ENCODE assay signal across 22 cellular contexts in the genomic region with DNA sequence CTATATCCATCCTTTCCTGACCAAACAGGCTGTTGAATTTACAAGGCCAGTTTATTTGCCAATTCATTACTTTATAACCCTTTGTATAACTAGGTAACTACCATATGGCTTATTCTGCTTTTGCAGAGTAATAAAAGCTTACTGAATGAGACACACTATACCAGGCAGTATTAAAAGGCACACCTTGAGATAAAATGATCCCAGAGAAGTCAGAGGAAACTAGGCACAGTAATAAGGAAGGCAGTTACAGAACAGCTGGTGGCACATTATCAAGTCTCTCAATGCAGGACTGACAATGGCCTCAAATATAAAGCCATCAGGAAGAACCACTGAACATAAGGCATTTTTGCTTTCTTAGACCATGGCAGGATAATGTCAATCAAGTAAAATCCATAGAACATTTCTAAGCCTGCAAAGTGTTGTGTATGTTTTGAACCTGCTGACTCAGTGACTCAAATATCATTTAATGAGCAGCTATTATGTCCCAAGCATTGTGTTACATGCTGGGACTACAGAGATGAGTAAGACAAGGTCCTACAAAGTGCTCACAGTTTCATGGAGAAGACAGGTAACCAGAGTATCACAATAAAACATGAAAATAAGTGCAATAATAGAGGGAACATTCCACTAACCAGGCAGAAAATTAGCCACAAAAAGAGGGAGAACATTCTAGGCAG.
"Had no signal": no experiment of that assay in that cellular context is flagged by ENCODE, and none has a peak within 500 bp of the region (broad histone marks: within the 10 kb centered on the region; RNA-seq: fewer than 3 reads in every experiment).

No MANE protein-coding gene starts in this region.

- H3K4me3 ChIP-seq: hepatocyte, lower lobe of right lung, vagina had no signal

- FAIRE-seq: islet of Langerhans had no signal

- H3K27ac ChIP-seq: brain microvascular endothelial cell, hepatocyte, lower lobe of right lung, vagina had no signal

- ATAC-seq: activated T-cell treated with anti-CD3 and anti-CD28 coated beads, Interleukin-2, amount 50 U/mL, for 4 hours; lower lobe of right lung; natural killer cell had no signal

- DNase-seq: activated CD4-positive, alpha-beta T cell treated with anti-CD3 and anti-CD28 coated beads, Interleukin-2, amount 10 ng/mL, durations not matched to agents 7 days and 5 days; activated CD8-positive, alpha-beta memory T cell treated with anti-CD3 and anti-CD28 coated beads, Interleukin-2, amount 50 U/mL, for 4 hours; activated effector memory CD4-positive, alpha-beta T cell treated with Interleukin-2 at 50 U/mL for 16 hours; activated naive CD4-positive, alpha-beta T cell treated with anti-CD3 and anti-CD28 coated beads, Interleukin-2, amount 50 U/mL, for 16 hours; activated T-cell treated with anti-CD3 and anti-CD28 coated beads, Interleukin-2, amount 50 U/mL, for 4 hours; aorta; brain microvascular endothelial cell; central memory CD4-positive, alpha-beta T cell; cortex of kidney; effector CD4-positive, alpha-beta T cell; lower lobe of right lung; natural killer cell; nucleus accumbens; posterior cingulate gyrus; stimulated activated CD4-positive, alpha-beta T cell treated with anti-CD3 and anti-CD28 coated beads, Interleukin-12 subunit alpha, Interleukin-12 subunit beta, amount 100 ng/mL, for 4 hours; stimulated activated CD4-positive, alpha-beta T cell treated with anti-CD3 and anti-CD28 coated beads, Interleukin-1b, Interleukin-23, amount 100 ng/mL, for 48 hours; stimulated activated naive CD4-positive, alpha-beta T cell treated with Interleukin-2 at 50 U/mL for 16 hours; T1000; trophoblast cell had no signal

- H3K27me3 ChIP-seq: brain microvascular endothelial cell, hepatocyte, vagina had no signal

- H3K36me3 ChIP-seq: brain microvascular endothelial cell, lower lobe of right lung, vagina had no signal

- H3K4me1 ChIP-seq: lower lobe of right lung, vagina had no signal

- H3K9me3 ChIP-seq: lower lobe of right lung, vagina had no signal
